ENCODE assay signal across 1 cellular context in the genomic region with DNA sequence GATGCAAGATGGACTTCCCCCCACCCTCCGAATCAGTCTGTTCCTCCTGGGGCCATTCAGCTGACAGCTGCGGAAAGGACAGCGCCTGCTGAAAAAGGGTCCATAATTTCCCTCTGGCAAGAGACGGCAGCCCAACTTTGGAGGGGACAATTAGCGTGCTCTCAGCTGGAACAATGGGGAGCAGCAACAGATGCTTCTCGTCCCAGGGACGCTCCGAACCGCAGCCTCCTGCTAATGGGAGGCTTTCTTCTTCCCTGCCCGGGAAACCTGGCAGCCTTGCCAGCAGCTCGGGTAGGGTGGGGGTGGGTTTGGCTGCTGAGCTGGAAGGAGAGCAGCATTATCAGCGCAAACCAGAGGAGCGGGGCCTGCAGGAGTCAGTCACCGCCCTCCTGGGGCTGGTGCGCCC.
TF ChIP-seq lines count a peak whose summit lies in the region.

No MANE protein-coding gene starts in this region.

TF ChIP-seq in WTC11, 78 proteins besides CTCF, POLR2A, EP300 and RAD21 (continued from another document):
- TF ChIP-seq AR (CRISPR knock-in tag; IDR thresholded peaks at IDR 0.05) = no peak
- TF ChIP-seq ESRRA (CRISPR knock-in tag; IDR thresholded peaks at IDR 0.05; ENCODE audit: borderline replicate concordance) = no peak
- TF ChIP-seq RORB (CRISPR knock-in tag; IDR thresholded peaks at IDR 0.05) = no peak
- TF ChIP-seq, protein P1, sequence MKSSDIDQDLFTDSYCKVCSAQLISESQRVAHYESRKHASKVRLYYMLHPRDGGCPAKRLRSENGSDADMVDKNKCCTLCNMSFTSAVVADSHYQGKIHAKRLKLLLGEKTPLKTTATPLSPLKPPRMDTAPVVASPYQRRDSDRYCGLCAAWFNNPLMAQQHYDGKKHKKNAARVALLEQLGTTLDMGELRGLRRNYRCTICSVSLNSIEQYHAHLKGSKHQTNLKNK (CRISPR knock-in tag; IDR thresholded peaks at IDR 0.05) = no peak
- no peak for TF ChIP-seq ARID4B (CRISPR knock-in tag; IDR thresholded peaks at IDR 0.05; ENCODE audit: borderline replicate concordance)
